ENCODE assay signal across 1 cellular context in genomic region chr17:57401556-57402488, GRCh38.
TF ChIP-seq lines count a peak whose summit lies in the region.

No MANE protein-coding gene starts in this region.

TF ChIP-seq in HCT116, 20 proteins besides CTCF, POLR2A, EP300 and RAD21 (continued from another document):
- TF ChIP-seq REST (IDR thresholded peaks at IDR 0.05; ENCODE audit: low read depth), result no peak
- TF ChIP-seq SRF (IDR thresholded peaks at IDR 0.05; ENCODE audit: low read depth), result no peak
- TF ChIP-seq, protein P1, sequence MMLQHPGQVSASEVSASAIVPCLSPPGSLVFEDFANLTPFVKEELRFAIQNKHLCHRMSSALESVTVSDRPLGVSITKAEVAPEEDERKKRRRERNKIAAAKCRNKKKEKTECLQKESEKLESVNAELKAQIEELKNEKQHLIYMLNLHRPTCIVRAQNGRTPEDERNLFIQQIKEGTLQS (IDR thresholded peaks at IDR 0.05), result no peak
- TF ChIP-seq JUND (IDR thresholded peaks at IDR 0.05), result no peak
- TF ChIP-seq ELF1 (IDR thresholded peaks at IDR 0.05; ENCODE audit: borderline replicate concordance, low read depth), result no peak
- TF ChIP-seq MAX (IDR thresholded peaks at IDR 0.05), result no peak
- TF ChIP-seq ZNF274 (IDR thresholded peaks at IDR 0.05; ENCODE audit: low read depth, low read length), result no peak
- TF ChIP-seq EZH2phosphoT487 (IDR thresholded peaks at IDR 0.05; ENCODE audit: borderline replicate concordance), result no peak
- no peak for TF ChIP-seq CBX3 (IDR thresholded peaks at IDR 0.05; ENCODE audit: low read depth)
- no peak for TF ChIP-seq FOSL1 (IDR thresholded peaks at IDR 0.05; ENCODE audit: low read depth)
- no peak for TF ChIP-seq TCF7L2 (IDR thresholded peaks at IDR 0.05; ENCODE audit: borderline replicate concordance, extremely low read depth, insufficient read depth, insufficient read length)
